ENCODE assay signal across 24 cellular contexts in genomic region chr12:77767335-77767734, GRCh38.
"Had no signal": no experiment of that assay in that cellular context is flagged by ENCODE, and none has a peak within 500 bp of the region (broad histone marks: within the 10 kb centered on the region; RNA-seq: fewer than 3 reads in every experiment).

No MANE protein-coding gene starts in this region.

- H3K27me3 Mint-ChIP-seq: dendritic cell treated with granulocyte-macrophage colony-stimulating factor and Interleukin-4, amounts not matched to agents 40 ng/mL and 50 ng/mL, for 4 days; effector memory CD8-positive, alpha-beta T cell had no signal

- H3K4me1 ChIP-seq: esophagus squamous epithelium, gastrocnemius medialis, left lung, lower lobe of right lung had no signal

- H3K27ac Mint-ChIP-seq: dendritic cell treated with granulocyte-macrophage colony-stimulating factor and Interleukin-4, amounts not matched to agents 40 ng/mL and 50 ng/mL, for 4 days; effector memory CD8-positive, alpha-beta T cell; endodermal cell; immature natural killer cell; mesothelial cell of epicardium had no signal

- DNase-seq: effector CD8-positive, alpha-beta T cell; effector memory CD8-positive, alpha-beta T cell; endodermal cell; erythroblast; esophagus squamous epithelium; foreskin fibroblast; foreskin melanocyte; gastrocnemius medialis; heart left ventricle; hypothalamus; immature natural killer cell; islet precursor cell; left cardiac atrium; left ventricle myocardium superior; lower lobe of right lung; mesenchymal stem cell; mucosa of descending colon had no signal

- H2AFZ ChIP-seq: hepatocyte had no signal

- H3K36me3 ChIP-seq: esophagus squamous epithelium, gastrocnemius medialis, heart left ventricle, left lung, lower lobe of right lung had no signal

- H3K4me3 Mint-ChIP-seq: dendritic cell treated with granulocyte-macrophage colony-stimulating factor and Interleukin-4, amounts not matched to agents 40 ng/mL and 50 ng/mL, for 4 days; effector memory CD8-positive, alpha-beta T cell; endodermal cell; immature natural killer cell; mesothelial cell of epicardium had no signal

- ATAC-seq: effector memory CD8-positive, alpha-beta T cell; esophagus mucosa; gastrocnemius medialis; left lung; left ventricle myocardium superior; mucosa of descending colon had no signal

- H3K27me3 ChIP-seq: esophagus squamous epithelium, gastrocnemius medialis, heart left ventricle, hepatocyte, left lung had no signal

- H3K27ac ChIP-seq: coronary artery, epithelial cell of prostate, esophagus squamous epithelium, gastrocnemius medialis, heart left ventricle, hepatocyte, left lung, lower lobe of right lung had no signal

- H3K36me3 Mint-ChIP-seq: mesothelial cell of epicardium had no signal

- H3K9me3 ChIP-seq: gastrocnemius medialis had no signal

- H3K4me1 Mint-ChIP-seq: immature natural killer cell had no signal

- H3K4me2 ChIP-seq: hepatocyte had no signal

- H3K4me3 ChIP-seq: coronary artery, esophagus squamous epithelium, gastrocnemius medialis, heart left ventricle, hepatocyte, left lung, lower lobe of right lung, mucosa of descending colon had no signal

- H3K9me3 Mint-ChIP-seq: mesothelial cell of epicardium had no signal
